Comparison of ENCODE assay signal across 8 cellular contexts in the genomic region with DNA sequence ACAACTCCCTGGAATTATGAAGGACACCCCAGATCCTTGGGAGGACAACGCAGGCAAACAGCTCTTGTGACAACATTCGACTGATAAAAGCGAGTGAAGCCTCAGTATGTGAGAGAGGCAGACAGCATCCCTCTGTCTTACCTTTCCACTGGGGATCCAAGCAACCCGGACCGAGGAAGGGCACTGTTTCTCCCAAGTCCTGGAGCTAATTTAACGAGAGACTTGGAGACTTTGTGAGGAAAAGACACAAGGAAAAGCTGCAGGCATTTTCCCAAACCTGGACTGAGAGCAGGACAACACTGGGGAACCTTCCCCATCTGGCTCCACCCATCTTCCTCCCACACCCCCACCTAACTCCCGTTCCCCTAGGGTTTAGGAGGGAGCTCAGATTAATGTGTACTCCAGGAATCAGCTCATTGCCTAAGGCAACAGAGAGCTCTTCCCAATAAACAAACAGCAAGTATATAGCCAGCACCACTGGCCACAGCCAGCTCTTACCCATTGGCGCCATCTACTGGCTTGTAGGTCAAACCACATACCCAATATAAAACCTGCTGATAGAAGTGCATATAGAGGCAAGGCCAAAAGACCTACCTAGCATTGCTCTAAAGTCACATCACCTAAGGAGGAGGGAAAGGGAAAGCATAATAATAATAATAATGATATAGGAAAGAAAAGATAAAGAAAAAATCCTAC.
A peak's percentile ranks its signal among the peaks of the same experiment; 100 is the strongest.
DNase-seq lines count a peak whose midpoint lies in the region; ATAC-seq and TF ChIP-seq lines count a peak whose summit lies in the region.
"Not testable (repeated sequence)": the region's sequence is repeated elsewhere in the genome, so short reads cannot be mapped to it uniquely, and the experiment has no call there.

No MANE protein-coding gene starts in this region.

- not testable (repeated sequence) for H3K4me3 Mint-ChIP-seq in GM23338; stimulated activated memory B cell treated with anti-CD40 and anti-IgM and Interleukin-4, amounts not matched to agents 10 μg/mL and 1 μg/mL and 100 μg/mL, for 72 hours

- not testable (repeated sequence) for H3K27ac Mint-ChIP-seq in GM23338; stimulated activated memory B cell treated with anti-CD40 and anti-IgM and Interleukin-4, amounts not matched to agents 10 μg/mL and 1 μg/mL and 100 μg/mL, for 72 hours

- not testable (repeated sequence) for H3K27me3 Mint-ChIP-seq in GM23338 (ENCODE audit: insufficient read depth, low read depth, poor library complexity); stimulated activated memory B cell treated with anti-CD40 and anti-IgM and Interleukin-4, amounts not matched to agents 10 μg/mL and 1 μg/mL and 100 μg/mL, for 72 hours

- H3K9me3 ChIP-seq in Karpas-422 (ENCODE audit: low read length); OCI-LY3 (ENCODE audit: insufficient read depth, low read length): not testable (repeated sequence)

- not testable (repeated sequence) for H3K9me2 ChIP-seq in GM23338 (ENCODE audit: insufficient read depth); Karpas-422 (replicated peaks; ENCODE audit: insufficient read depth, low read length)

- H3K4me1 Mint-ChIP-seq in GM23338, result not testable (repeated sequence)
- peaks cover 10% of the 10 kb centered on the region for H3K4me1 Mint-ChIP-seq in stimulated activated memory B cell treated with anti-CD40 and anti-IgM and Interleukin-4, amounts not matched to agents 10 μg/mL and 1 μg/mL and 100 μg/mL, for 72 hours

- not testable (repeated sequence) for H3K79me2 ChIP-seq in GM23338 (replicated peaks; ENCODE audit: insufficient read depth); Karpas-422 (ENCODE audit: low read length); OCI-LY3 (ENCODE audit: low read length)

- H3K27me3 ChIP-seq in GM23338 (ENCODE audit: insufficient read depth); Karpas-422 (ENCODE audit: low read length); OCI-LY3 (ENCODE audit: low read depth, low read length): not testable (repeated sequence)

- H3K36me3 Mint-ChIP-seq in GM23338 (ENCODE audit: low read depth); stimulated activated memory B cell treated with anti-CD40 and anti-IgM and Interleukin-4, amounts not matched to agents 10 μg/mL and 1 μg/mL and 100 μg/mL, for 72 hours: not testable (repeated sequence)

- DNase-seq in ELF-1 (ENCODE audit: low read depth, low spot score) (peak; percentile 48), GM23338 (ENCODE audit: low spot score) (peak; percentile 77), Karpas-422 (peak; percentile 80), activated T-cell treated with anti-CD3 and anti-CD28 coated beads for 4 hours (peak; percentile 7), mucosa of gallbladder (ENCODE audit: low spot score) (peak; percentile 66)

- not testable (repeated sequence) for H3K9ac ChIP-seq in Karpas-422 (ENCODE audit: low read length); OCI-LY3 (ENCODE audit: low read length)

- peak overlapping the region; percentile 33; the same call in 1 of the 2 replicates for H3K4me3 ChIP-seq in GM23338
- H3K4me3 ChIP-seq in Karpas-422 (ENCODE audit: low read length); OCI-LY3 (ENCODE audit: low read length): not testable (repeated sequence)

- not testable (repeated sequence) for H4K20me1 ChIP-seq in GM23338 (replicated peaks; ENCODE audit: insufficient read depth); Karpas-422 (ENCODE audit: insufficient read depth, low read depth, low read length); OCI-LY3 (ENCODE audit: insufficient read depth, low read length)

- not testable (repeated sequence) for H3F3A ChIP-seq in GM23338 (replicated peaks; ENCODE audit: low read depth)

- TF ChIP-seq CTCF in GM23338 (conservative IDR thresholded peaks at IDR 0.05; ENCODE audit: low read depth in 2 of 2), result peak; percentile 69 to 70
- TF ChIP-seq CTCF in OCI-LY3 (IDR thresholded peaks at IDR 0.05; ENCODE audit: low read depth, low read length), result peak; percentile 37

- not testable (repeated sequence) for H3K36me3 ChIP-seq in GM23338 (ENCODE audit: insufficient read depth); Karpas-422 (ENCODE audit: insufficient read depth, low read length); OCI-LY3 (replicated peaks; ENCODE audit: low read depth, low read length)

- H3K27ac ChIP-seq in GM23338 (ENCODE audit: low read depth); Karpas-422 (ENCODE audit: low read length); OCI-LY3 (ENCODE audit: low read length): not testable (repeated sequence)

- H2AFZ ChIP-seq in GM23338; Karpas-422 (ENCODE audit: low read length); OCI-LY3 (ENCODE audit: low read depth, low read length): not testable (repeated sequence)

- ATAC-seq in GM23338 (peak; percentile 100), esophagus mucosa (peak; percentile 81)
- ATAC-seq in stimulated activated memory B cell treated with anti-CD40 and anti-IgM and Interleukin-4, amounts not matched to agents 10 μg/mL and 1 μg/mL and 100 μg/mL, for 72 hours, result peak; percentile 72

- H3K4me2 ChIP-seq in GM23338 (0 out of 2 replicates have a peak overlapping the region, but pooled peaks have one; percentile 41), OCI-LY3 (ENCODE audit: low read length) (peak overlapping the region; percentile 34)
- not testable (repeated sequence) for H3K4me2 ChIP-seq in Karpas-422 (ENCODE audit: low read depth, low read length, poor library complexity, severe bottlenecking)

- not testable (repeated sequence) for H3K9me3 Mint-ChIP-seq in GM23338; stimulated activated memory B cell treated with anti-CD40 and anti-IgM and Interleukin-4, amounts not matched to agents 10 μg/mL and 1 μg/mL and 100 μg/mL, for 72 hours

- not testable (repeated sequence) for H3K4me1 ChIP-seq in GM23338 (ENCODE audit: insufficient read depth); Karpas-422 (ENCODE audit: low read length); OCI-LY3 (ENCODE audit: low read length)

Comparison
In these comparisons a context has a peak if more than half of its experiments do, and no peak if none do; other contexts are left out.
1. DNase-seq: peak in every context shown above with its lines; median percentile 80 in Karpas-422; 77 in GM23338; 66 in mucosa of gallbladder; 48 in ELF-1; 7 in activated T-cell treated with anti-CD3 and anti-CD28 coated beads for 4 hours.